In the genomic region with DNA sequence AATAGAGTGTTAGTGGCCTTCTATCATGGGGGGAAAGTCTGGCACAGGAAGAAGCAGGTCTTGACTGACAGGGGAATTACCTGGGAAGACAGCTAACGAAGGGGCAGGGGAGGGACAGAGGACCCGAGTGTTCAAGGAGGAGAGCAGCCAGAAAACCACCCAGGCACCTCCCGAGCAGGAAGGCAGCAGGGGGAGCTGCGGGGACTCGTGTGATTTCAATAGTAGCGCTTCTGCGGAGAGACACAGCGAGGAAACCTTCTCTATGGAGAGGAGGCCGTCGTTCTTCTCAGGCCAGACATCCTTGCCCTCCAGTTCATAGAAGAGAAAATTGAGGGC, we compare ENCODE assay signal across 28 cellular contexts. TPM values are rescaled to one million over a fixed set of nuclear protein-coding genes. Genes with fewer than 3 reads are reported as not detected.
DNase-seq lines count a peak whose midpoint lies in the region; TF ChIP-seq lines count a peak whose summit lies in the region.
"Had no signal": no experiment of that assay in that cellular context is flagged by ENCODE, and none has a peak within 500 bp of the region (broad histone marks: within the 10 kb centered on the region; RNA-seq: fewer than 3 reads in every experiment).

No MANE protein-coding gene starts in this region.

- H3K4me3 ChIP-seq in CD4-positive, alpha-beta memory T cell (ENCODE audit: low read length in 2 of 2) = no peak overlapping the region
- no peak overlapping the region for H3K4me3 ChIP-seq in effector memory CD4-positive, alpha-beta T cell (ENCODE audit: insufficient read depth, low read depth, low read length, poor library complexity, severe bottlenecking)
- no peak overlapping the region for H3K4me3 ChIP-seq in testis
- H3K4me3 ChIP-seq: BLaER1, GM12878, prostate gland, SK-N-MC, skin epidermis had no signal

- no peak for DNase-seq in CD4-positive, alpha-beta memory T cell
- DNase-seq in HEK293T (ENCODE audit: extremely low spot score) (no peak), glutamatergic neuron (no peak), progenitor cell of endocrine pancreas (ENCODE audit: low spot score, unreplicated experiment) (no peak), testis (no peak)
- DNase-seq in effector memory CD4-positive, alpha-beta T cell = no peak
- no peak for DNase-seq in stimulated activated naive CD4-positive, alpha-beta T cell treated with Interleukin-2 at 50 U/mL for 16 hours (lab: John Stamatoyannopoulos, UW)
- DNase-seq: activated CD4-positive, alpha-beta T cell treated with anti-CD3 and anti-CD28 coated beads, Interleukin-2, amount 10 ng/mL, durations not matched to agents 24 days and 14 days; activated naive CD4-positive, alpha-beta T cell treated with Interleukin-2 at 50 U/mL for 16 hours; activated T-cell treated with anti-CD3 and anti-CD28 coated beads, Interleukin-2, amount 50 U/mL, for 48 hours; amniotic stem cell; head of caudate nucleus; left colon; naive thymus-derived CD4-positive, alpha-beta T cell; NCI-H1048; NCI-H1930; NCI-H2227 treated with DMSO at 0.1 percent for 48 hours; NCI-H69; stimulated activated CD4-positive, alpha-beta T cell treated with anti-CD3 and anti-CD28 coated beads, Interleukin-1b, Interleukin-23, amount 100 ng/mL, for 48 hours; T-helper 2 cell had no signal

- intact Hi-C loops in CD4-positive, alpha-beta memory T cell (cut with micrococcal nuclease) = no loop called here
- intact Hi-C loops in testis (cut with DNase I; ENCODE audit: low total_unique reads) = no loop called here

- no peak for TF ChIP-seq CTCF in glutamatergic neuron (IDR thresholded peaks at IDR 0.05; ENCODE audit: partially characterized antibody, unreplicated experiment)
- no peak for TF ChIP-seq CTCF in progenitor cell of endocrine pancreas (IDR thresholded peaks at IDR 0.05; ENCODE audit: unreplicated experiment)
- TF ChIP-seq CTCF in testis (IDR thresholded peaks at IDR 0.05) = no peak

- no peaks in the 10 kb centered on the region for H3K27me3 Mint-ChIP-seq in CD4-positive, alpha-beta memory T cell
- peaks cover 1% of the 10 kb centered on the region for H3K27me3 Mint-ChIP-seq in glutamatergic neuron (ENCODE audit: unreplicated experiment)
- no peaks in the 10 kb centered on the region for H3K27me3 Mint-ChIP-seq in progenitor cell of endocrine pancreas
- H3K27me3 Mint-ChIP-seq: activated CD4-positive, alpha-beta T cell treated with anti-CD3 and anti-CD28 coated beads, Interleukin-2, amount 10 ng/mL, durations not matched to agents 24 days and 14 days; dendritic cell treated with granulocyte-macrophage colony-stimulating factor and Interleukin-4, amounts not matched to agents 40 ng/mL and 50 ng/mL, for 4 days; naive thymus-derived CD4-positive, alpha-beta T cell had no signal

- H3K36me3 Mint-ChIP-seq in CD4-positive, alpha-beta memory T cell = peaks cover 0 to 7% of the 10 kb centered on the region in 2 donors
- H3K36me3 Mint-ChIP-seq in glutamatergic neuron (ENCODE audit: unreplicated experiment) = no peaks in the 10 kb centered on the region
- H3K36me3 Mint-ChIP-seq in progenitor cell of endocrine pancreas (ENCODE audit: insufficient read depth) = no peaks in the 10 kb centered on the region
- H3K36me3 Mint-ChIP-seq: mesothelial cell of epicardium had no signal

- H3K27ac Mint-ChIP-seq in CD4-positive, alpha-beta memory T cell = peak overlapping the region in 4 of 7 donors; percentile 30 to 79 (median 73)
- H3K27ac Mint-ChIP-seq in glutamatergic neuron (ENCODE audit: unreplicated experiment) (peak overlapping the region; percentile 35), progenitor cell of endocrine pancreas (peak overlapping the region; percentile 91)
- H3K27ac Mint-ChIP-seq: activated CD4-positive, alpha-beta T cell treated with anti-CD3 and anti-CD28 coated beads, Interleukin-2, amount 10 ng/mL, durations not matched to agents 24 days and 14 days had no signal

- POLR2A ChIA-PET in CD4-positive, alpha-beta memory T cell (lab: Charles Lee; ENCODE audit: partially characterized antibody) = interaction anchor here (0.6 to 1.0 kb wide), 2 partner anchors 12 to 120 kb away, joined by 3 read pairs; no protein-coding TSS in a partner anchor
- POLR2A ChIA-PET in HEK293T (lab: Yijun Ruan, JAX) = no interaction called here

- TF ChIP-seq POLR2A in testis (IDR thresholded peaks at IDR 0.05) = no peak

- no peaks in the 10 kb centered on the region for H3K9me3 Mint-ChIP-seq in CD4-positive, alpha-beta memory T cell
- H3K9me3 Mint-ChIP-seq in glutamatergic neuron (ENCODE audit: unreplicated experiment) (peaks cover 11% of the 10 kb centered on the region), progenitor cell of endocrine pancreas (ENCODE audit: low read depth) (no peaks in the 10 kb centered on the region)
- H3K9me3 Mint-ChIP-seq: activated CD4-positive, alpha-beta T cell treated with anti-CD3 and anti-CD28 coated beads, Interleukin-2, amount 10 ng/mL, durations not matched to agents 24 days and 14 days; dendritic cell treated with granulocyte-macrophage colony-stimulating factor and Interleukin-4, amounts not matched to agents 40 ng/mL and 50 ng/mL, for 4 days; mesothelial cell of epicardium; naive thymus-derived CD4-positive, alpha-beta T cell had no signal

- peaks cover 28% of the 10 kb centered on the region for H3K4me1 ChIP-seq in CD4-positive, alpha-beta memory T cell (ENCODE audit: insufficient read depth, low read length)
- H3K4me1 ChIP-seq in effector memory CD4-positive, alpha-beta T cell (ENCODE audit: control insufficient read depth, insufficient read depth, low read length, poor library complexity, severe bottlenecking) = no peaks in the 10 kb centered on the region
- peaks cover 58% of the 10 kb centered on the region for H3K4me1 ChIP-seq in testis

- H3K27ac ChIP-seq in CD4-positive, alpha-beta memory T cell (ENCODE audit: low read depth, low read length) = no peak overlapping the region
- no peak overlapping the region for H3K27ac ChIP-seq in effector memory CD4-positive, alpha-beta T cell (ENCODE audit: insufficient read depth, low read length, poor library complexity, severe bottlenecking)
- no peak overlapping the region for H3K27ac ChIP-seq in testis
- H3K27ac ChIP-seq: BLaER1, SK-N-MC had no signal

- H3K27me3 ChIP-seq in CD4-positive, alpha-beta memory T cell (ENCODE audit: insufficient read depth, low read length) = no peaks in the 10 kb centered on the region
- no peaks in the 10 kb centered on the region for H3K27me3 ChIP-seq in effector memory CD4-positive, alpha-beta T cell (replicated peaks; ENCODE audit: control insufficient read depth, insufficient read depth, low read length, poor library complexity, severe bottlenecking)
- H3K27me3 ChIP-seq in testis = no peaks in the 10 kb centered on the region
- H3K27me3 ChIP-seq: BLaER1 had no signal

- H3K36me3 ChIP-seq in CD4-positive, alpha-beta memory T cell (ENCODE audit: insufficient read depth, low read length) = no peaks in the 10 kb centered on the region
- no peaks in the 10 kb centered on the region for H3K36me3 ChIP-seq in effector memory CD4-positive, alpha-beta T cell (ENCODE audit: control insufficient read depth, insufficient read depth, low read length)
- no peaks in the 10 kb centered on the region for H3K36me3 ChIP-seq in testis (ENCODE audit: low read depth, missing control alignments)
- H3K36me3 ChIP-seq: prostate gland had no signal

- peaks cover 28 to 58% (median 38%) of the 10 kb centered on the region in 4 donors for H3K4me1 Mint-ChIP-seq in CD4-positive, alpha-beta memory T cell
- H3K4me1 Mint-ChIP-seq in glutamatergic neuron (ENCODE audit: low read depth, unreplicated experiment) (peaks cover 45% of the 10 kb centered on the region), progenitor cell of endocrine pancreas (ENCODE audit: low read depth) (peaks cover 32% of the 10 kb centered on the region)

- WGBS in testis, 2 donors = 83 to 92% methylated on average over 10 of the region's 10 CpGs

- H3K9me3 ChIP-seq in CD4-positive, alpha-beta memory T cell (ENCODE audit: control insufficient read depth in 1 of 2, low read length in 2 of 2) = no peaks in the 10 kb centered on the region
- H3K9me3 ChIP-seq in effector memory CD4-positive, alpha-beta T cell (ENCODE audit: control insufficient read depth, low read length) = no peaks in the 10 kb centered on the region
- no peaks in the 10 kb centered on the region for H3K9me3 ChIP-seq in testis
- H3K9me3 ChIP-seq: BLaER1, prostate gland had no signal

- CTCF ChIA-PET in CD4-positive, alpha-beta memory T cell (lab: Charles Lee; ENCODE audit: partially characterized antibody) = interaction anchor here (0.6 kb wide), 1 partner anchor 15 kb away, joined by 3 read pairs; no protein-coding TSS in a partner anchor
- CTCF ChIA-PET in HEK293T (lab: Yijun Ruan, JAX) = no interaction called here

- H3K4me3 Mint-ChIP-seq in CD4-positive, alpha-beta memory T cell = peak overlapping the region in 1 of 8 donors; percentile 5
- H3K4me3 Mint-ChIP-seq in glutamatergic neuron (ENCODE audit: unreplicated experiment) (peak overlapping the region; percentile 3), progenitor cell of endocrine pancreas (ENCODE audit: low read depth) (no peak overlapping the region)
- H3K4me3 Mint-ChIP-seq: activated CD4-positive, alpha-beta T cell treated with anti-CD3 and anti-CD28 coated beads, Interleukin-2, amount 10 ng/mL, durations not matched to agents 24 days and 14 days; dendritic cell treated with granulocyte-macrophage colony-stimulating factor and Interleukin-4, amounts not matched to agents 40 ng/mL and 50 ng/mL, for 4 days; mesothelial cell of epicardium; naive thymus-derived CD4-positive, alpha-beta T cell had no signal

TF ChIP-seq in HEK293T, 16 proteins besides CTCF, POLR2A, EP300 and RAD21 (continues in another document):
- no peak for TF ChIP-seq FOXK2 (IDR thresholded peaks at IDR 0.05)
- no peak for TF ChIP-seq CTBP1 (IDR thresholded peaks at IDR 0.05; ENCODE audit: borderline replicate concordance)
- TF ChIP-seq ARNT (IDR thresholded peaks at IDR 0.05) = no peak
- TF ChIP-seq BHLHE40 (IDR thresholded peaks at IDR 0.05; ENCODE audit: borderline replicate concordance) = no peak
- TF ChIP-seq, protein P1, sequence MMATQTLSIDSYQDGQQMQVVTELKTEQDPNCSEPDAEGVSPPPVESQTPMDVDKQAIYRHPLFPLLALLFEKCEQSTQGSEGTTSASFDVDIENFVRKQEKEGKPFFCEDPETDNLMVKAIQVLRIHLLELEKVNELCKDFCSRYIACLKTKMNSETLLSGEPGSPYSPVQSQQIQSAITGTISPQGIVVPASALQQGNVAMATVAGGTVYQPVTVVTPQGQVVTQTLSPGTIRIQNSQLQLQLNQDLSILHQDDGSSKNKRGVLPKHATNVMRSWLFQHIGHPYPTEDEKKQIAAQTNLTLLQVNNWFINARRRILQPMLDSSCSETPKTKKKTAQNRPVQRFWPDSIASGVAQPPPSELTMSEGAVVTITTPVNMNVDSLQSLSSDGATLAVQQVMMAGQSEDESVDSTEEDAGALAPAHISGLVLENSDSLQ (IDR thresholded peaks at IDR 0.05) = 0 out of 2 replicates have a peak, but pooled peaks have one; percentile 34
- no peak for TF ChIP-seq FOXM1 (IDR thresholded peaks at IDR 0.05; ENCODE audit: borderline replicate concordance)
- TF ChIP-seq L3MBTL2 (conservative IDR thresholded peaks at IDR 0.05) = no peak

RNA-seq across cellular contexts. Expression of a gene that starts 39.9 kb away (rescaled TPM):
- under 1 TPM; 0.35 to 0.64 TPM for total RNA-seq in CD4-positive, alpha-beta memory T cell
- polyA plus RNA-seq in CD4-positive, alpha-beta memory T cell = not detected
- total RNA-seq in glutamatergic neuron (ENCODE audit: unreplicated experiment) (1.7 TPM), progenitor cell of endocrine pancreas (2.2 and 2.4 TPM in 2 replicates), testis (1 to 10 TPM; 1.1 to 2.5 TPM)
- 1.1 TPM for polyA plus RNA-seq in testis (ENCODE audit: insufficient read depth, low read depth, low replicate concordance)
- total RNA-seq: RPMI7951 had no signal

Comparison
In these comparisons a context has a peak if more than half of its experiments do, and no peak if none do; other contexts are left out.
1. H3K27ac Mint-ChIP-seq: peak in every context shown above with its lines; median percentile 91 in progenitor cell of endocrine pancreas; 73 in CD4-positive, alpha-beta memory T cell; 35 in glutamatergic neuron.